8 cellular contexts compared by ENCODE assay signal in the genomic region with DNA sequence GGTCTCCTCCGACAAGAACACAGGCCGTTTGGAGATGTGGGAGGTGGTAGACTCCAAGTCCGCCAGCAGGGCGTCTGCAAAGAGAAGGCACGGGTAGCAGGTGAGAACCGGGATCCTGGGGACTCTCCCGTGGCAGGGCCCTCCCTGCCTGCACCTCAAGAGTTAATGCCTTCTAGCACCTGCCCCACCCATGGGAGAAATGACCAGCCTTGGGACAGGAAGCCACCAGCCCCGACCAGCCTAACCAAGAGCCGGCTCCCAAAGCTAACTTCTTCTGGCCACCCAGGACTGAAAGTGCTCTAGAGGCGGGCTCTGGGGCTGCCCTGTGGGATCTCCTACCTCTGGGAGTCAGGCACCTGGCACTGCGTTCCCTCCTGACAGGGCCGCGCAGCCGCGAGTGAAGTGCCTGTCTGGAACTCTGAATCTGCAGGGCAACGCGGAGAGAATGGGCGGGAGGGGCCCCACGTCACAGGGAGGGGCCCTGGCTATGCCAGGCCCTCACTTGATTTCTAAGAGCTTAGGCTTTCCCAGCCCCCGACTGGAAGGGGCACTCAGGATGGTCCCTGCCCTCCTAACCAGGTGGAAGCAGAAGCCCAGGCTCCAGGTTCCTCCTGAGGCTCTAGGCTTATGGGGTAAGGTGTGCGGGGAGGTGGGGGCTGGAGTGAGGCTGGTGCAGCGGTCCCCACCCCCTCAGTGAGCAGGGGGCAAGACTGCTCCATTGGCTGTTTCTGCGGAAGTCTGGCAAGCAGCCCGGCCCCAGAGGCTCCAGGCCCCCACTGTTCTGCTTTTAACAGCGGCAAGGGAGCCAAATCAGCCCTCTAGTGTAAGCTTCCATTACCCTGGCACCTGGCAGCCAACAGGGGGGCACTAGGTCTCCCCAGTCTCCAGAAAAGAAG. TPM values are rescaled to one million over a fixed set of nuclear protein-coding genes. Genes with fewer than 3 reads are reported as not detected.
DNase-seq lines count a peak whose midpoint lies in the region; ATAC-seq, FAIRE-seq and TF ChIP-seq lines count a peak whose summit lies in the region.

No MANE protein-coding gene starts in this region.

- H3K9me3 ChIP-seq in pancreas (no peaks in the 10 kb centered on the region), H9 (ENCODE audit: control insufficient read depth, low read depth, low read length) (no peaks in the 10 kb centered on the region)
- no peaks in the 10 kb centered on the region for H3K9me3 ChIP-seq in effector memory CD4-positive, alpha-beta T cell (ENCODE audit: control insufficient read depth, low read length)

- H2AFZ ChIP-seq in H9 (ENCODE audit: low read length): no peak overlapping the region

- H3K79me1 ChIP-seq in H9 (ENCODE audit: insufficient read depth, low read depth, low read length, poor library complexity, severe bottlenecking): no peaks in the 10 kb centered on the region

- WGBS in pancreas, 2 donors: 13 to 14% methylated on average over 25 of the region's 25 CpGs
- WGBS in H9 (ENCODE audit: extremely low coverage, insufficient read length, low lambda C conversion rate): no CpG with 5 or more reads among the region's 25 CpGs

- H2BK5ac ChIP-seq in H9 (ENCODE audit: insufficient read length, low read length): no peak overlapping the region

- peak overlapping the region; percentile 54 to 66 (median 58) for H3K27ac ChIP-seq in pancreas
- H3K27ac ChIP-seq in H9 (ENCODE audit: insufficient read length, low read depth, low read length): no peak overlapping the region
- H3K27ac ChIP-seq in effector memory CD4-positive, alpha-beta T cell (ENCODE audit: insufficient read depth, low read length, poor library complexity, severe bottlenecking): no peak overlapping the region

- H3K9me3 Mint-ChIP-seq in H9: no peaks in the 10 kb centered on the region

- no peak overlapping the region for H2BK15ac ChIP-seq in H9 (ENCODE audit: low read depth, low read length)

- H3K23me2 ChIP-seq in H9 (ENCODE audit: insufficient read length, low read depth, low read length, poor library complexity, severe bottlenecking): no peaks in the 10 kb centered on the region

- peaks cover 3% of the 10 kb centered on the region; the same call in 1 of the 2 replicates for H3K79me2 ChIP-seq in H9 (ENCODE audit: insufficient read depth, low read length)

- peak overlapping the region; percentile 52 for H3K4me3 ChIP-seq in GM06990 (replicated peaks; ENCODE audit: low read depth, low read length)
- H3K4me3 ChIP-seq in pancreas: peak overlapping the region in 2 of 4 donors; percentile 1 to 22
- no peak overlapping the region for H3K4me3 ChIP-seq in effector memory CD4-positive, alpha-beta T cell (ENCODE audit: insufficient read depth, low read depth, low read length, poor library complexity, severe bottlenecking)

- H3K4me1 ChIP-seq in pancreas (peaks cover 17 to 38% (median 23%) of the 10 kb centered on the region in 3 donors), H9 (ENCODE audit: insufficient read depth, low read length) (peaks cover 4% of the 10 kb centered on the region)
- H3K4me1 ChIP-seq in effector memory CD4-positive, alpha-beta T cell (ENCODE audit: control insufficient read depth, insufficient read depth, low read length, poor library complexity, severe bottlenecking): peaks cover 29% of the 10 kb centered on the region

- no peak overlapping the region for H4K5ac ChIP-seq in H9 (ENCODE audit: insufficient read length, low read depth, low read length)

- H3K4ac ChIP-seq in H9 (ENCODE audit: low read depth, low read length): no peak overlapping the region

- FAIRE-seq in pancreas (lab: Jason Lieb, UNC): no peak

- H4K8ac ChIP-seq in H9 (replicated peaks; ENCODE audit: insufficient read length, low read depth, low read length): no peak overlapping the region

- no peak overlapping the region for H3K18ac ChIP-seq in H9 (ENCODE audit: insufficient read length, low read depth, low read length)

- no peaks in the 10 kb centered on the region for H3K27me3 Mint-ChIP-seq in H9 (ENCODE audit: low read depth)

- H3K4me2 ChIP-seq in H9 (ENCODE audit: insufficient read depth, insufficient read length, low read length): no peak overlapping the region

- H2BK120ac ChIP-seq in H9 (ENCODE audit: low read depth, low read length, poor library complexity, severe bottlenecking): no peak overlapping the region

- H3K27me3 ChIP-seq in GM06990 (replicated peaks; ENCODE audit: control insufficient read depth, insufficient read depth, low read length): no peaks in the 10 kb centered on the region
- H3K27me3 ChIP-seq in pancreas: no peaks in the 10 kb centered on the region
- no peaks in the 10 kb centered on the region; the same call in 1 of the 2 replicates for H3K27me3 ChIP-seq in H9 (ENCODE audit: insufficient read depth, low read length)
- H3K27me3 ChIP-seq in effector memory CD4-positive, alpha-beta T cell (replicated peaks; ENCODE audit: control insufficient read depth, insufficient read depth, low read length, poor library complexity, severe bottlenecking): no peaks in the 10 kb centered on the region

- H3K23ac ChIP-seq in H9 (ENCODE audit: insufficient read length, low read depth, low read length): no peak overlapping the region

- no peaks in the 10 kb centered on the region for H4K20me1 ChIP-seq in H9 (ENCODE audit: control insufficient read depth, insufficient read depth, insufficient read length)

- H3K4me3 Mint-ChIP-seq in H9: no peak overlapping the region

- TF ChIP-seq CTCF in GM06990 (IDR thresholded peaks at IDR 0.05; ENCODE audit: insufficient read depth, low read length, poor library complexity, severe bottlenecking) (no peak), pancreas (IDR thresholded peaks at IDR 0.05) (no peak), H9 (conservative IDR thresholded peaks at IDR 0.05) (no peak)

- DNase-seq in GM06990 (ENCODE audit: extremely low read depth, insufficient read length): peak; percentile 62
- peak; percentile 65 for DNase-seq in NCI-H2227 treated with DMSO at 0.1 percent for 48 hours (lab: John Stamatoyannopoulos, UW)
- DNase-seq in erythroblast (lab: John Stamatoyannopoulos, UW): peak; percentile 24 to 34
- peak; percentile 82 to 94 (median 84) for DNase-seq in pancreas
- no peak for DNase-seq in H9
- DNase-seq in stimulated activated CD4-positive, alpha-beta T cell treated with anti-CD3 and anti-CD28 coated beads, Interleukin-15, amount 100 ng/mL, for 24 hours: no peak
- no peak for DNase-seq in effector memory CD4-positive, alpha-beta T cell

- intact Hi-C loops in pancreas (cut with DNase I): loop anchor here in 2 of 3 donors (5.0 kb wide), 1 partner anchor 38 kb away; no protein-coding TSS in a partner anchor

- peaks cover 34 to 40% of the 10 kb centered on the region in 2 experiments for H3K4me1 Mint-ChIP-seq in H9

- no peak overlapping the region for H3T11ph ChIP-seq in H9 (ENCODE audit: low read length)

- H3K36me3 Mint-ChIP-seq in H9 (ENCODE audit: insufficient read depth in 1 of 3, low read depth in 3 of 3): peaks cover 10 to 46% (median 43%) of the 10 kb centered on the region in 3 experiments; a peak in 6 of 7 replicates

- H3K56ac ChIP-seq in H9 (ENCODE audit: insufficient read length, low read depth, low read length): no peak overlapping the region

- H2BK20ac ChIP-seq in H9 (ENCODE audit: low read depth, low read length, poor library complexity, severe bottlenecking): no peak overlapping the region

- no peak overlapping the region for H2AK5ac ChIP-seq in H9 (ENCODE audit: insufficient read length, low read length)

- H4K91ac ChIP-seq in H9 (ENCODE audit: insufficient read length, low read depth, low read length): no peak overlapping the region

- ATAC-seq in pancreas (peak; percentile 68 to 79 (median 73)), GM21619 (IDR thresholded peaks at IDR 0.05; ENCODE audit: unreplicated experiment) (no peak)

- H3K36me3 ChIP-seq in GM06990 (ENCODE audit: control insufficient read depth, insufficient read depth, low read length) (peaks cover 3% of the 10 kb centered on the region), pancreas (peaks cover 0 to 32% (median 7%) of the 10 kb centered on the region in 3 donors)
- peaks cover 60% of the 10 kb centered on the region for H3K36me3 ChIP-seq in effector memory CD4-positive, alpha-beta T cell (ENCODE audit: control insufficient read depth, insufficient read depth, low read length)

- peak overlapping the region in 1 of 3 experiments; percentile 85; a peak in 3 of 7 replicates for H3K27ac Mint-ChIP-seq in H9

- H3K9ac ChIP-seq in H9 (ENCODE audit: extremely low read depth, insufficient read length, low read length): no peak overlapping the region

- no peak overlapping the region for H3K14ac ChIP-seq in H9 (ENCODE audit: insufficient read depth, low read length)

- no peak for TF ChIP-seq POLR2A in erythroblast (IDR thresholded peaks at IDR 0.05; ENCODE audit: low read length)

- no peak overlapping the region for H2BK12ac ChIP-seq in H9 (ENCODE audit: insufficient read length, low read depth, low read length)

RNA-seq across cellular contexts. Expression of a gene that starts 23.6 kb away (rescaled TPM):
- total RNA-seq in pancreas: 1,000 to 10,000 TPM; 1,016 to 2,628 (median 1,602) TPM
- 1,000 to 10,000 TPM; 1,778 to 1,915 TPM for polyA plus RNA-seq in pancreas
- 2,950 and 3,019 TPM in 2 replicates for total RNA-seq in H9 (2021)

RNA-seq across cellular contexts. Expression of a gene that starts 30.0 kb away (rescaled TPM):
- total RNA-seq in pancreas (10 to 100 TPM; 35.3 to 54.1 (median 40.4) TPM), H9 (2021) (125 and 137 TPM in 2 replicates)
- 10 to 100 TPM; 18.9 to 32.4 TPM for polyA plus RNA-seq in pancreas

RNA-seq across cellular contexts. Expression of a gene that starts 41.0 kb away (rescaled TPM):
- total RNA-seq in pancreas (10 to 100 TPM; 20.9 to 37.5 (median 26.2) TPM), H9 (2021) (88.9 and 92.8 TPM in 2 replicates)
- polyA plus RNA-seq in pancreas: 10 to 100 TPM; 45.4 to 59.0 TPM

Comparison
In these comparisons a context has a peak if more than half of its experiments do, and no peak if none do; other contexts are left out.
1. DNase-seq: peak in GM06990 (single experiment), NCI-H2227 treated with DMSO at 0.1 percent for 48 hours (single experiment), erythroblast (2 of 2) and pancreas (6 of 6); none in H9 (single experiment), stimulated activated CD4-positive, alpha-beta T cell treated with anti-CD3 and anti-CD28 coated beads, Interleukin-15, amount 100 ng/mL, for 24 hours (single experiment) and effector memory CD4-positive, alpha-beta T cell (0 of 3).
2. H3K27ac ChIP-seq: peak in pancreas (4 of 4); none in H9 (single experiment) and effector memory CD4-positive, alpha-beta T cell (single experiment).